In the genomic region with DNA sequence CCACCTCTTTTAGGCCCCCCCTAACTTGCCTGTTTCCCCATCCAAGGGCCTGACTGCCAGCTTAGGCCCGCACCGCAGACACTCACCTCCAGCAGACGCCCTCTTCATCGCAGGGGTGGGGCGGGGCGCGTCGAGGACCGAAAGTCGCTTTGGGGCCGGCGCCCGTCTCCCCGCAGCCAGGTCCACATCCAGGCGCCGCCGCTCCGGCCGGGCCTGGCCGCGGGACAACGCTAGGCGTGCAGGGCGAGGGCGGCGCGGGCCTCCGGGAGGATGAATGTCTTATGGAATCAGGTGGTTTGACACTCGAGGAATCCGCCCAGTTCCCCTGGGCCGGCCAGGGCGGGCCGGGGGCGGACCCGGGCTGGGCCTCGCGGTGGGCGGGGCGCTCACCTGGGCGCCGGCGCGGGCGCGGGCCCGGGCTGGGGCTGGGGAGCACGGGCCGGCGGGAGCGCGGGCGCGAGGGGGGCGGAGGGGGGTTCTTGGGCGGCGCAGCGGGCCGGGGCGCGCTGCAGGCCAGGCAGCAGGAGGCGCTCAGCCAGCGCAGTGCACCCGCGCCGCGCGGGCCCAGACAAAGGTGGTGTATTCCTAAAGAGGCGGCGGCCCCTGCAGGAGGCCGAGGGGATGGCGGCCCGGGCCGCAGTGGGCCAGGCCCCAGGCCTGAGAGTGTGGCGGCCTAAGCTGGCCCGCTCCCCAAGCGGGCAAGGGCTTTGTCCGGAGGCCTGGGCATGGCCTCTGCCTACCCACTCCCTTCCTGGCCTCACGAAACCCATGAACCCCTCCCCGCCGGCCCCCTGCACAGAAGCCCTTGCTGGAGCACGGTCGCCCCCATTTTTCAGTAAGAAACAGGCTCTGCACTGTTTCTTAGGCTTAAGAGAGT, we compare ENCODE assay signal across 8 cellular contexts.
DNase-seq lines count a peak whose midpoint lies in the region; ATAC-seq and TF ChIP-seq lines count a peak whose summit lies in the region.

No MANE protein-coding gene starts in this region.

- ATAC-seq in HG02678 (IDR thresholded peaks at IDR 0.05; ENCODE audit: unreplicated experiment) (peak; percentile 55), GM18868 (IDR thresholded peaks at IDR 0.05; ENCODE audit: unreplicated experiment) (no peak)

- H3K4me3 Mint-ChIP-seq in neural crest cell: peak overlapping the region; percentile 75
- peak overlapping the region; percentile 77 for H3K4me3 Mint-ChIP-seq in type B pancreatic cell

- H3K27me3 Mint-ChIP-seq in neural crest cell (ENCODE audit: low read depth) (no peaks in the 10 kb centered on the region), type B pancreatic cell (no peaks in the 10 kb centered on the region)

- H3K4me1 Mint-ChIP-seq in neural crest cell: peaks cover 9% of the 10 kb centered on the region
- peaks cover 8% of the 10 kb centered on the region for H3K4me1 Mint-ChIP-seq in type B pancreatic cell (ENCODE audit: unreplicated experiment)

- H3K9me3 Mint-ChIP-seq in neural crest cell: no peaks in the 10 kb centered on the region
- H3K9me3 Mint-ChIP-seq in type B pancreatic cell: no peaks in the 10 kb centered on the region

- TF ChIP-seq CTCF in foreskin fibroblast (IDR thresholded peaks at IDR 0.05; ENCODE audit: low read depth, low read length): peak; percentile 46
- peak; percentile 72 for TF ChIP-seq CTCF in neural crest cell (conservative IDR thresholded peaks at IDR 0.05)
- TF ChIP-seq CTCF in type B pancreatic cell (conservative IDR thresholded peaks at IDR 0.05): peak; percentile 78

- DNase-seq in DMS79 treated with DMSO at 0.1 percent for 48 hours (lab: John Stamatoyannopoulos, UW) (peak; percentile 59), NCI-H510A (lab: John Stamatoyannopoulos, UW) (peak; percentile 77), foreskin fibroblast (peak; percentile 29 to 69), neural crest cell (ENCODE audit: low read depth, low spot score) (peak; percentile 77), type B pancreatic cell (ENCODE audit: extremely low spot score, unreplicated experiment) (peak; percentile 87)
- DNase-seq in activated T-cell treated with anti-CD3 and anti-CD28 coated beads, Interleukin-2, amount 50 U/mL, for 48 hours: peak; percentile 71 to 77

- H3K27ac Mint-ChIP-seq in neural crest cell (ENCODE audit: unreplicated experiment): peak overlapping the region; percentile 84
- H3K27ac Mint-ChIP-seq in type B pancreatic cell: peak overlapping the region; percentile 56

- H3K4me3 ChIP-seq in foreskin fibroblast (ENCODE audit: low read depth in 1 of 2, low read length in 2 of 2): no peak overlapping the region

- H3K36me3 Mint-ChIP-seq in neural crest cell (ENCODE audit: low read depth): no peaks in the 10 kb centered on the region
- H3K36me3 Mint-ChIP-seq in type B pancreatic cell: no peaks in the 10 kb centered on the region
